Comparison of ENCODE assay signal across 1 cellular context in the genomic region with DNA sequence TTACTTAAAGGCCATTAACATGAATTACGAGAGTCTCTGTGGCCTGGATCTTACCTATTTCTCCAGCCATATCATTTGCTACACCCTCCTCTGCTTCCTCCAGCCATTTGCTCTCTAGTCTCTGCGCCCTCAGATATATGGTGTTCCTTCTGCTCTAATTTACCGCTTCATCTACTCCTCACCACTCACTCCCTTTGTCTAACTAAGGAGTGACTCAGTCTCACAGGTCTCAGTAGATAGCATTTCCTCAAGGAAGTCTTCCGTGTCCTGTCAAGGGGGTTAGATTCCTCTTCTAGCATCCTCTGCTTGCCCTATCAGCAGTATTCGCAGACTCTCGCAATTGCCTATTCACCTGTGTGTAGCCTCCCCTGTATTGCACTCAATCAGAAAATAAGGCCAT.
A peak's percentile ranks its signal among the peaks of the same experiment; 100 is the strongest.
TF ChIP-seq lines count a peak whose summit lies in the region.

No MANE protein-coding gene starts in this region.

TF ChIP-seq in K562, 482 proteins besides CTCF, POLR2A, EP300 and RAD21 (continued from another document and continues in another):
- no peak for TF ChIP-seq SMARCC2 (IDR thresholded peaks at IDR 0.05; ENCODE audit: low read depth)
- TF ChIP-seq ARID3B (CRISPR knock-in tag; IDR thresholded peaks at IDR 0.05; ENCODE audit: borderline replicate concordance): no peak
- no peak for TF ChIP-seq U2AF2 (optimal IDR thresholded peaks at IDR 0.05; ENCODE audit: low read depth, low read length)
- TF ChIP-seq, protein P1, sequence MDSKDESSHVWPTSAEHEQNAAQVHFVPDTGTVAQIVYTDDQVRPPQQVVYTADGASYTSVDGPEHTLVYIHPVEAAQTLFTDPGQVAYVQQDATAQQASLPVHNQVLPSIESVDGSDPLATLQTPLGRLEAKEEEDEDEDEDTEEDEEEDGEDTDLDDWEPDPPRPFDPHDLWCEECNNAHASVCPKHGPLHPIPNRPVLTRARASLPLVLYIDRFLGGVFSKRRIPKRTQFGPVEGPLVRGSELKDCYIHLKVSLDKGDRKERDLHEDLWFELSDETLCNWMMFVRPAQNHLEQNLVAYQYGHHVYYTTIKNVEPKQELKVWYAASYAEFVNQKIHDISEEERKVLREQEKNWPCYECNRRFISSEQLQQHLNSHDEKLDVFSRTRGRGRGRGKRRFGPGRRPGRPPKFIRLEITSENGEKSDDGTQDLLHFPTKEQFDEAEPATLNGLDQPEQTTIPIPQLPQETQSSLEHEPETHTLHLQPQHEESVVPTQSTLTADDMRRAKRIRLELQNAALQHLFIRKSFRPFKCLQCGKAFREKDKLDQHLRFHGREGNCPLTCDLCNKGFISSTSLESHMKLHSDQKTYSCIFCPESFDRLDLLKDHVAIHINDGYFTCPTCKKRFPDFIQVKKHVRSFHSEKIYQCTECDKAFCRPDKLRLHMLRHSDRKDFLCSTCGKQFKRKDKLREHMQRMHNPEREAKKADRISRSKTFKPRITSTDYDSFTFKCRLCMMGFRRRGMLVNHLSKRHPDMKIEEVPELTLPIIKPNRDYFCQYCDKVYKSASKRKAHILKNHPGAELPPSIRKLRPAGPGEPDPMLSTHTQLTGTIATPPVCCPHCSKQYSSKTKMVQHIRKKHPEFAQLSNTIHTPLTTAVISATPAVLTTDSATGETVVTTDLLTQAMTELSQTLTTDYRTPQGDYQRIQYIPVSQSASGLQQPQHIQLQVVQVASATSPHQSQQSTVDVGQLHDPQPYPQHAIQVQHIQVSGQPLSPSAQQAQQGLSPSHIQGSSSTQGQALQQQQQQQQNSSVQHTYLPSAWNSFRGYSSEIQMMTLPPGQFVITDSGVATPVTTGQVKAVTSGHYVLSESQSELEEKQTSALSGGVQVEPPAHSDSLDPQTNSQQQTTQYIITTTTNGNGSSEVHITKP (IDR thresholded peaks at IDR 0.05; ENCODE audit: partially characterized antibody): no peak
- TF ChIP-seq, protein P2, sequence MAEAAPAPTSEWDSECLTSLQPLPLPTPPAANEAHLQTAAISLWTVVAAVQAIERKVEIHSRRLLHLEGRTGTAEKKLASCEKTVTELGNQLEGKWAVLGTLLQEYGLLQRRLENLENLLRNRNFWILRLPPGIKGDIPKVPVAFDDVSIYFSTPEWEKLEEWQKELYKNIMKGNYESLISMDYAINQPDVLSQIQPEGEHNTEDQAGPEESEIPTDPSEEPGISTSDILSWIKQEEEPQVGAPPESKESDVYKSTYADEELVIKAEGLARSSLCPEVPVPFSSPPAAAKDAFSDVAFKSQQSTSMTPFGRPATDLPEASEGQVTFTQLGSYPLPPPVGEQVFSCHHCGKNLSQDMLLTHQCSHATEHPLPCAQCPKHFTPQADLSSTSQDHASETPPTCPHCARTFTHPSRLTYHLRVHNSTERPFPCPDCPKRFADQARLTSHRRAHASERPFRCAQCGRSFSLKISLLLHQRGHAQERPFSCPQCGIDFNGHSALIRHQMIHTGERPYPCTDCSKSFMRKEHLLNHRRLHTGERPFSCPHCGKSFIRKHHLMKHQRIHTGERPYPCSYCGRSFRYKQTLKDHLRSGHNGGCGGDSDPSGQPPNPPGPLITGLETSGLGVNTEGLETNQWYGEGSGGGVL (CRISPR knock-in tag; IDR thresholded peaks at IDR 0.05): no peak
- no peak for TF ChIP-seq EGR1 (conservative IDR thresholded peaks at IDR 0.05)
- TF ChIP-seq ARID4B (CRISPR knock-in tag; IDR thresholded peaks at IDR 0.05): no peak
- TF ChIP-seq ZFPM2 (CRISPR knock-in tag; IDR thresholded peaks at IDR 0.05): no peak
- TF ChIP-seq ZFP91 (CRISPR knock-in tag; IDR thresholded peaks at IDR 0.05): no peak
- no peak for TF ChIP-seq NELFE (IDR thresholded peaks at IDR 0.05; ENCODE audit: insufficient read depth, insufficient read length)
- TF ChIP-seq, protein P3, sequence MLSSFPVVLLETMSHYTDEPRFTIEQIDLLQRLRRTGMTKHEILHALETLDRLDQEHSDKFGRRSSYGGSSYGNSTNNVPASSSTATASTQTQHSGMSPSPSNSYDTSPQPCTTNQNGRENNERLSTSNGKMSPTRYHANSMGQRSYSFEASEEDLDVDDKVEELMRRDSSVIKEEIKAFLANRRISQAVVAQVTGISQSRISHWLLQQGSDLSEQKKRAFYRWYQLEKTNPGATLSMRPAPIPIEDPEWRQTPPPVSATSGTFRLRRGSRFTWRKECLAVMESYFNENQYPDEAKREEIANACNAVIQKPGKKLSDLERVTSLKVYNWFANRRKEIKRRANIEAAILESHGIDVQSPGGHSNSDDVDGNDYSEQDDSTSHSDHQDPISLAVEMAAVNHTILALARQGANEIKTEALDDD (IDR thresholded peaks at IDR 0.05): peak; percentile 86
- TF ChIP-seq ZHX1 (conservative IDR thresholded peaks at IDR 0.05; ENCODE audit: low read length): no peak
- no peak for TF ChIP-seq ZNF384 (IDR thresholded peaks at IDR 0.05; ENCODE audit: low read depth, low read length)
- TF ChIP-seq SRSF3 (IDR thresholded peaks at IDR 0.05; ENCODE audit: insufficient read depth, low read length): no peak
- no peak for TF ChIP-seq JUN (IDR thresholded peaks at IDR 0.05; ENCODE audit: borderline replicate concordance, low read depth, low read length)
- no peak for TF ChIP-seq JUN (CRISPR knock-in tag; IDR thresholded peaks at IDR 0.05; ENCODE audit: borderline replicate concordance)
- TF ChIP-seq, protein P4, sequence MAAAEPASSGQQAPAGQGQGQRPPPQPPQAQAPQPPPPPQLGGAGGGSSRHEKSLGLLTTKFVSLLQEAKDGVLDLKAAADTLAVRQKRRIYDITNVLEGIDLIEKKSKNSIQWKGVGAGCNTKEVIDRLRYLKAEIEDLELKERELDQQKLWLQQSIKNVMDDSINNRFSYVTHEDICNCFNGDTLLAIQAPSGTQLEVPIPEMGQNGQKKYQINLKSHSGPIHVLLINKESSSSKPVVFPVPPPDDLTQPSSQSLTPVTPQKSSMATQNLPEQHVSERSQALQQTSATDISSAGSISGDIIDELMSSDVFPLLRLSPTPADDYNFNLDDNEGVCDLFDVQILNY (CRISPR knock-in tag; IDR thresholded peaks at IDR 0.05): no peak
- TF ChIP-seq OTX1 (CRISPR knock-in tag; IDR thresholded peaks at IDR 0.05): no peak
- TF ChIP-seq ZNF134 (CRISPR knock-in tag; conservative IDR thresholded peaks at IDR 0.05): no peak
- TF ChIP-seq PBX2 (CRISPR knock-in tag; IDR thresholded peaks at IDR 0.05; ENCODE audit: low read depth): no peak
- 0 out of 2 replicates have a peak, but pooled peaks have one; percentile 46 for TF ChIP-seq PBX2 (tag; conservative IDR thresholded peaks at IDR 0.05; ENCODE audit: low read depth)
- no peak for TF ChIP-seq PATZ1 (CRISPR knock-in tag; IDR thresholded peaks at IDR 0.05; ENCODE audit: borderline replicate concordance)
- no peak for TF ChIP-seq ZNF589 (CRISPR knock-in tag; IDR thresholded peaks at IDR 0.05; ENCODE audit: low read depth)
- no peak for TF ChIP-seq L3MBTL2 (IDR thresholded peaks at IDR 0.05)
